16 cellular contexts compared by ENCODE assay signal in the genomic region with DNA sequence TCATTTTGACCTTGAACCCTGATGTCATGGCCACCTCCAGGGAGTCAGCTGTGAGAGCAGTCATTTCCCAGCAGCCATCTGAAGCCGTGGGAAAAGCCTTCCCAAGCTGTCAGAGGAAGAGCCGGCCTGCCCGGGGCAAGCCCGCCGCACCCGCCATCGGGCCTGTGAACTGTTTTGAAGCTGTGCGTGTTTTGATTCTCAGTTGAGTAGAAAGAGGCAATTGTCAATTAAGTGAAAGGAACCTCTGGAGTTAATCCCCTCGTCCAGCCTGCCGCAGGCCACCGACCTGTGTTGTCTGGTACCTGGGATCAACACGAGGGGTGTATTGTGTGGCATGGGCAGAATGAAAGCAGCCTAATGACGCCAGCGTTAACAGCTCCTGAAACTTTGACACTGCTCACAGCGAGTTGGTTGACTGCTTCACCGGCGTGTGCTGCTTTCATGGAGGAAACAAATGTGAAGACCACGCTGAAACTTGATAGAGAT.
DNase-seq lines count a peak whose midpoint lies in the region; FAIRE-seq and TF ChIP-seq lines count a peak whose summit lies in the region.
"Had no signal": no experiment of that assay in that cellular context is flagged by ENCODE, and none has a peak within 500 bp of the region (broad histone marks: within the 10 kb centered on the region; RNA-seq: fewer than 3 reads in every experiment).

No MANE protein-coding gene starts in this region.

- H4K20me1 ChIP-seq in astrocyte (ENCODE audit: insufficient read depth, low read length): no peaks in the 10 kb centered on the region

- H3K4me3 Mint-ChIP-seq in astrocyte (ENCODE audit: unreplicated experiment) (no peak overlapping the region), osteocyte (ENCODE audit: unreplicated experiment) (no peak overlapping the region)
- H3K4me3 Mint-ChIP-seq: CD8-positive, alpha-beta T cell had no signal

- no peaks in the 10 kb centered on the region for H3K4me1 ChIP-seq in astrocyte (ENCODE audit: insufficient read depth, low read length)
- H3K4me1 ChIP-seq: A549, BE2C had no signal

- H3K9me3 ChIP-seq in astrocyte (ENCODE audit: insufficient read depth, low read depth, low read length): no peaks in the 10 kb centered on the region
- H3K9me3 ChIP-seq: A549, BE2C had no signal

- no peak overlapping the region for H3K27ac ChIP-seq in astrocyte (ENCODE audit: low read depth, low read length)
- H3K27ac ChIP-seq: A549, C4-2B had no signal

- H3K36me3 Mint-ChIP-seq in astrocyte (ENCODE audit: low read depth, unreplicated experiment) (peaks cover 42% of the 10 kb centered on the region), osteocyte (ENCODE audit: unreplicated experiment) (peaks cover 35% of the 10 kb centered on the region)
- H3K36me3 Mint-ChIP-seq: CD8-positive, alpha-beta T cell had no signal

- H3K9me3 Mint-ChIP-seq in astrocyte (ENCODE audit: unreplicated experiment) (peaks cover 5% of the 10 kb centered on the region), osteocyte (ENCODE audit: unreplicated experiment) (no peaks in the 10 kb centered on the region)
- H3K9me3 Mint-ChIP-seq: CD8-positive, alpha-beta T cell had no signal

- no peak overlapping the region for H3K4me3 ChIP-seq in astrocyte (ENCODE audit: insufficient read depth, low read depth, low read length)
- H3K4me3 ChIP-seq: A549 had no signal

- no peak for DNase-seq in astrocyte (ENCODE audit: low read depth)
- peak; percentile 32 for DNase-seq in left kidney (ENCODE audit: low read depth, low spot score)
- peak; percentile 73 for DNase-seq in osteocyte (ENCODE audit: extremely low spot score, unreplicated experiment)
- no peak for DNase-seq in NOMO-1 (lab: John Stamatoyannopoulos, UW; ENCODE audit: unreplicated experiment in 2 of 2)
- no peak for DNase-seq in stimulated activated CD4-positive, alpha-beta T cell treated with anti-CD3 and anti-CD28 coated beads, Interleukin-12 subunit alpha, Interleukin-12 subunit beta, amount 100 ng/mL, for 4 hours
- DNase-seq in H54 (ENCODE audit: insufficient read length, low spot score): no peak
- DNase-seq: BE2C; CD8-positive, alpha-beta T cell; COR-L47; DMS153; DND-41; GF-D8 had no signal

- TF ChIP-seq CTCF in astrocyte (IDR thresholded peaks at IDR 0.05; ENCODE audit: insufficient read depth, low read depth, low read length): no peak
- no peak for TF ChIP-seq CTCF in osteocyte (IDR thresholded peaks at IDR 0.05)

- H3K4me2 ChIP-seq in astrocyte (ENCODE audit: low read length): no peak overlapping the region
- H3K4me2 ChIP-seq: A549 had no signal

- no peak overlapping the region for H2AFZ ChIP-seq in astrocyte (ENCODE audit: low read depth, low read length)

- peak overlapping the region; percentile 53 for H3K27ac Mint-ChIP-seq in astrocyte (ENCODE audit: unreplicated experiment)
- no peak overlapping the region for H3K27ac Mint-ChIP-seq in osteocyte (ENCODE audit: unreplicated experiment)
- H3K27ac Mint-ChIP-seq: CD8-positive, alpha-beta T cell had no signal

- no peak for TF ChIP-seq POLR2A in H54 (IDR thresholded peaks at IDR 0.05; ENCODE audit: low read depth, low read length)

- H3K27me3 ChIP-seq in astrocyte (ENCODE audit: insufficient read depth, low read length): no peaks in the 10 kb centered on the region
- H3K27me3 ChIP-seq: BE2C had no signal

- H3K4me1 Mint-ChIP-seq in astrocyte (ENCODE audit: low read depth, unreplicated experiment) (peaks cover 10% of the 10 kb centered on the region), osteocyte (ENCODE audit: unreplicated experiment) (peaks cover 2% of the 10 kb centered on the region)

- no peak for FAIRE-seq in astrocyte (lab: Jason Lieb, UNC)
- FAIRE-seq in H54 (lab: Jason Lieb, UNC): no peak
- FAIRE-seq: A549, D721Med, GM19239 had no signal

- no peaks in the 10 kb centered on the region for H3K36me3 ChIP-seq in astrocyte (ENCODE audit: insufficient read depth, low read length)
- H3K36me3 ChIP-seq: BE2C had no signal

- H3K9ac ChIP-seq in astrocyte (ENCODE audit: low read length): no peak overlapping the region

- H3K27me3 Mint-ChIP-seq in astrocyte (ENCODE audit: low read depth, unreplicated experiment): no peaks in the 10 kb centered on the region
- no peaks in the 10 kb centered on the region for H3K27me3 Mint-ChIP-seq in osteocyte (ENCODE audit: unreplicated experiment)

- no peaks in the 10 kb centered on the region for H3K79me2 ChIP-seq in astrocyte (ENCODE audit: insufficient read depth, low read length)

Comparison
In these comparisons a context has a peak if more than half of its experiments do, and no peak if none do; other contexts are left out.
1. DNase-seq: peak in left kidney (single experiment) and osteocyte (single experiment); none in astrocyte (single experiment), NOMO-1 (0 of 2), stimulated activated CD4-positive, alpha-beta T cell treated with anti-CD3 and anti-CD28 coated beads, Interleukin-12 subunit alpha, Interleukin-12 subunit beta, amount 100 ng/mL, for 4 hours (single experiment) and H54 (single experiment).